13 cellular contexts compared by ENCODE assay signal in the genomic region with DNA sequence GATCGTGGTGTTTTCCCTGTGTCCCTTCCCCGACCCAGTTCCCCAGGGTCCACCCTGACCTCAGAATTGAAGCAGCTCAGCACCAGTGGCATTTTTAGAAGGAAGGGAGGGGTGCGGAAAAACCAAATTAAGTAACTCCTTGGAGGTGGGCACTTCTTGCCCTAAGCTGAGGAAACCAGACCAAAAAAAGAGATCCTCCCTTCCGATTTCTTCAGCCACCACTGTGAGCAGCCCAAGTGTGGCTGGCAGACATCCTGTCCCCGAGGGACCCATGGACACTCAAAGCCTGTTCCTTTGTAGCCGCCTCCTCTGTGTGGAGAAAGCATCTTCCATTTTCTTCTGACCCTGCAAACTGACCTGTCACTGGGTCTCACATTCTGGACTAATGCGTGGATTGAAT. TPM values are rescaled to one million over a fixed set of nuclear protein-coding genes. Genes with fewer than 3 reads are reported as not detected.
A peak's percentile ranks its signal among the peaks of the same experiment; 100 is the strongest.
DNase-seq lines count a peak whose midpoint lies in the region; ATAC-seq, FAIRE-seq and TF ChIP-seq lines count a peak whose summit lies in the region.
"Had no signal": no experiment of that assay in that cellular context is flagged by ENCODE, and none has a peak within 500 bp of the region (broad histone marks: within the 10 kb centered on the region; RNA-seq: fewer than 3 reads in every experiment).

No MANE protein-coding gene starts in this region.

- H3K4me3 ChIP-seq in GM23338 (no peak overlapping the region), adrenal gland (no peak overlapping the region), keratinocyte (ENCODE audit: control insufficient read depth in 2 of 3, extremely low read depth in 1 of 3, insufficient read depth in 2 of 3, low read depth in 1 of 3, low read length in 3 of 3) (no peak overlapping the region), smooth muscle cell (no peak overlapping the region)

- H3K27me3 ChIP-seq in GM23338 (ENCODE audit: insufficient read depth) (no peaks in the 10 kb centered on the region), adrenal gland (no peaks in the 10 kb centered on the region), keratinocyte (ENCODE audit: control insufficient read depth, extremely low read depth, insufficient read depth, low read length) (no peaks in the 10 kb centered on the region), smooth muscle cell (ENCODE audit: low read depth) (no peaks in the 10 kb centered on the region)

- no peak for TF ChIP-seq POLR2A in adrenal gland (IDR thresholded peaks at IDR 0.05)

- H3K9me3 ChIP-seq in adrenal gland (replicated peaks in 1 of 3) (no peaks in the 10 kb centered on the region), keratinocyte (ENCODE audit: control insufficient read depth, low read depth, low read length) (no peaks in the 10 kb centered on the region), smooth muscle cell (replicated peaks; ENCODE audit: low read depth) (no peaks in the 10 kb centered on the region)

- H3K4me1 ChIP-seq in GM23338 (ENCODE audit: insufficient read depth) (peaks cover 48% of the 10 kb centered on the region), adrenal gland (replicated peaks in 1 of 2) (peaks cover 28 to 71% of the 10 kb centered on the region in 2 donors), keratinocyte (ENCODE audit: control insufficient read depth, extremely low read depth, insufficient read depth, low read length) (peaks cover 53% of the 10 kb centered on the region), smooth muscle cell (ENCODE audit: low read depth) (peaks cover 53% of the 10 kb centered on the region)
- H3K4me1 ChIP-seq: parathyroid adenoma had no signal

- peaks cover 3% of the 10 kb centered on the region; the same call in 1 of the 3 replicates for H3K36me3 Mint-ChIP-seq in GM23338 (ENCODE audit: low read depth)
- no peaks in the 10 kb centered on the region for H3K36me3 Mint-ChIP-seq in activated naive CD8-positive, alpha-beta T cell treated with anti-CD3 and anti-CD28 coated beads, Interleukin-2, amount 50 U/mL, for 24 hours (ENCODE audit: low read depth)

- ATAC-seq in GM23338 (no peak), GM18511 (IDR thresholded peaks at IDR 0.05; ENCODE audit: unreplicated experiment) (no peak), HG03175 (IDR thresholded peaks at IDR 0.05; ENCODE audit: unreplicated experiment) (no peak)
- ATAC-seq in activated naive CD8-positive, alpha-beta T cell treated with anti-CD3 and anti-CD28 coated beads, Interleukin-2, amount 50 U/mL, for 24 hours = no peak

- H4K20me1 ChIP-seq in GM23338 (replicated peaks; ENCODE audit: insufficient read depth) (no peaks in the 10 kb centered on the region), keratinocyte (ENCODE audit: control insufficient read depth, extremely low read depth, insufficient read depth, low read length) (no peaks in the 10 kb centered on the region), smooth muscle cell (ENCODE audit: low read depth) (peaks cover 60% of the 10 kb centered on the region)

- H3K9me1 ChIP-seq in keratinocyte (ENCODE audit: control insufficient read depth, extremely low read depth, insufficient read depth, low read length) = no peaks in the 10 kb centered on the region

- H3K27ac ChIP-seq in GM23338 (ENCODE audit: low read depth) = 0 out of 2 replicates have a peak overlapping the region, but pooled peaks have one; percentile 74
- peak overlapping the region in 3 of 5 donors; percentile 41 to 56 (median 42) for H3K27ac ChIP-seq in adrenal gland
- H3K27ac ChIP-seq in keratinocyte (ENCODE audit: control insufficient read depth, insufficient read depth, low read length) = no peak overlapping the region
- peak overlapping the region; percentile 66 for H3K27ac ChIP-seq in smooth muscle cell (ENCODE audit: low read depth)
- H3K27ac ChIP-seq: KMS-11, parathyroid adenoma had no signal

- no peaks in the 10 kb centered on the region for H3K9me3 Mint-ChIP-seq in GM23338
- no peaks in the 10 kb centered on the region for H3K9me3 Mint-ChIP-seq in activated naive CD8-positive, alpha-beta T cell treated with anti-CD3 and anti-CD28 coated beads, Interleukin-2, amount 50 U/mL, for 24 hours

- peak; percentile 41 for FAIRE-seq in keratinocyte (lab: Jason Lieb, UNC)
- FAIRE-seq: frontal cortex, GM12892 had no signal

- H3K4me2 ChIP-seq in GM23338 (0 out of 2 replicates have a peak overlapping the region, but pooled peaks have one; percentile 32), keratinocyte (ENCODE audit: control insufficient read depth, extremely low read depth, insufficient read depth, low read depth, low read length) (no peak overlapping the region), smooth muscle cell (peak overlapping the region; percentile 39)
- H3K4me2 ChIP-seq: KMS-11 had no signal

- H3K27me3 Mint-ChIP-seq in GM23338 (ENCODE audit: insufficient read depth, low read depth, poor library complexity) = peaks cover 8% of the 10 kb centered on the region
- peaks cover 5% of the 10 kb centered on the region for H3K27me3 Mint-ChIP-seq in activated naive CD8-positive, alpha-beta T cell treated with anti-CD3 and anti-CD28 coated beads, Interleukin-2, amount 50 U/mL, for 24 hours

- peaks cover 71% of the 10 kb centered on the region for H3K4me1 Mint-ChIP-seq in GM23338
- no peaks in the 10 kb centered on the region for H3K4me1 Mint-ChIP-seq in activated naive CD8-positive, alpha-beta T cell treated with anti-CD3 and anti-CD28 coated beads, Interleukin-2, amount 50 U/mL, for 24 hours

- H3K4me3 Mint-ChIP-seq in GM23338 = no peak overlapping the region
- no peak overlapping the region for H3K4me3 Mint-ChIP-seq in activated naive CD8-positive, alpha-beta T cell treated with anti-CD3 and anti-CD28 coated beads, Interleukin-2, amount 50 U/mL, for 24 hours

- H3F3A ChIP-seq in GM23338 (replicated peaks; ENCODE audit: low read depth) (no peaks in the 10 kb centered on the region), smooth muscle cell (ENCODE audit: low read depth) (peaks cover 17% of the 10 kb centered on the region)

- WGBS in adrenal gland, 4 donors = 73 to 83% (median 77%) methylated on average over 7 of the region's 7 CpGs
- 79% methylated on average over 7 of the region's 7 CpGs for WGBS in smooth muscle cell (ENCODE audit: low lambda C conversion rate)

- no peaks in the 10 kb centered on the region for H3K9me2 ChIP-seq in GM23338 (ENCODE audit: insufficient read depth)

- H3K27ac Mint-ChIP-seq in GM23338 = peak overlapping the region; percentile 79
- H3K27ac Mint-ChIP-seq in activated naive CD8-positive, alpha-beta T cell treated with anti-CD3 and anti-CD28 coated beads, Interleukin-2, amount 50 U/mL, for 24 hours = no peak overlapping the region

- intact Hi-C loops in adrenal gland (cut with DNase I) = no loop called here

- H2AFZ ChIP-seq in GM23338 = no peak overlapping the region
- no peak overlapping the region for H2AFZ ChIP-seq in keratinocyte (ENCODE audit: control insufficient read depth, low read length)
- no peak overlapping the region for H2AFZ ChIP-seq in smooth muscle cell (ENCODE audit: low read depth)
- H2AFZ ChIP-seq: parathyroid adenoma had no signal

- dilution Hi-C loops in keratinocyte (cut with MboI; ENCODE audit: extremely low pct_ligation_motif_present, low sequenced_read_pairs) = no loop called here

- no peak overlapping the region for H3K9ac ChIP-seq in keratinocyte (ENCODE audit: control insufficient read depth, extremely low read depth, insufficient read depth, low read length)
- H3K9ac ChIP-seq in smooth muscle cell (ENCODE audit: low read depth) = no peak overlapping the region
- H3K9ac ChIP-seq: KMS-11, parathyroid adenoma had no signal

- TF ChIP-seq CTCF in GM23338 (conservative IDR thresholded peaks at IDR 0.05; ENCODE audit: low read depth in 2 of 2) = no peak
- TF ChIP-seq CTCF in adrenal gland (IDR thresholded peaks at IDR 0.05) = no peak
- no peak for TF ChIP-seq CTCF in keratinocyte (optimal IDR thresholded peaks at IDR 0.05 in 1 of 3, IDR thresholded peaks at IDR 0.05 in 1 of 3, conservative IDR thresholded peaks at IDR 0.05 in 1 of 3; ENCODE audit: extremely low read depth in 1 of 3, insufficient read depth in 2 of 3, low read length in 3 of 3)
- no peak for TF ChIP-seq CTCF in smooth muscle cell (IDR thresholded peaks at IDR 0.05; ENCODE audit: borderline replicate concordance, insufficient read depth, poor library complexity, severe bottlenecking)

- DNase-seq in GM23338 (ENCODE audit: low spot score) (no peak), adrenal gland (no peak), keratinocyte (ENCODE audit: low read depth, low spot score) (no peak), smooth muscle cell (lab: John Stamatoyannopoulos, UW; ENCODE audit: unreplicated experiment) (no peak), kidney tubule cell (ENCODE audit: low spot score) (no peak)
- no peak for DNase-seq in activated naive CD8-positive, alpha-beta T cell treated with anti-CD3 and anti-CD28 coated beads, Interleukin-2, amount 50 U/mL, for 24 hours
- DNase-seq: Calu3 had no signal

- H3K79me2 ChIP-seq in GM23338 (replicated peaks; ENCODE audit: insufficient read depth) (peaks cover 72% of the 10 kb centered on the region), keratinocyte (ENCODE audit: control insufficient read depth, insufficient read depth, low read length) (peaks cover 81% of the 10 kb centered on the region), smooth muscle cell (ENCODE audit: low read depth) (peaks cover 81% of the 10 kb centered on the region)
- H3K79me2 ChIP-seq: parathyroid adenoma had no signal

- H3K36me3 ChIP-seq in GM23338 (ENCODE audit: insufficient read depth) = no peaks in the 10 kb centered on the region
- no peaks in the 10 kb centered on the region for H3K36me3 ChIP-seq in adrenal gland (replicated peaks in 1 of 2)
- peaks cover 4 to 16% of the 10 kb centered on the region in 2 experiments for H3K36me3 ChIP-seq in keratinocyte (ENCODE audit: control insufficient read depth in 2 of 2, extremely low read depth in 1 of 2, insufficient read depth in 2 of 2, low read length in 2 of 2)
- no peaks in the 10 kb centered on the region for H3K36me3 ChIP-seq in smooth muscle cell (ENCODE audit: low read depth)

RNA-seq across cellular contexts. Expression of a gene that starts 31.3 kb away (rescaled TPM):
- total RNA-seq in GM23338 (2014; rRNA removed; shearing (Covaris generic)) = 35.2 and 41.0 TPM in 2 replicates
- polyA plus RNA-seq in GM23338 (2016; fragmentation: Nextera tagmentation; extraction: Ambion mirVana) (5.1 and 5.6 TPM in 2 replicates), adrenal gland (10 to 100 TPM; 10.1 to 13.9 (median 11.2) TPM), keratinocyte (18.3 to 29.8 TPM (median 19.7 TPM) in 3 replicates), smooth muscle cell (40.9 and 41.2 TPM in 2 replicates)
- total RNA-seq in adrenal gland (10 to 100 TPM; 23.6 to 57.2 (median 50.4) TPM), smooth muscle cell (58.4 and 66.6 TPM in 2 replicates)
- polyA plus RNA-seq in keratinocyte (2011; ENCODE audit: low read depth) = 2.7 TPM
- polyA plus RNA-seq in keratinocyte (2011; cell fraction: cytosol; rRNA removed) = 11.1 and 14.7 TPM in 2 replicates
- 65.2 and 75.4 TPM in 2 replicates for polyA plus RNA-seq in keratinocyte (2011; cell fraction: nucleus; rRNA removed)
- polyA plus RNA-seq in keratinocyte (2012; ENCODE audit: low replicate concordance) = 11.5 and 45.7 TPM in 2 replicates
- polyA minus RNA-seq in keratinocyte = 47.6 to 153 TPM (median 54.8 TPM) in 3 replicates
- polyA minus RNA-seq in keratinocyte (2011; cell fraction: cytosol; rRNA and poly(A)+ RNA removed) = 39.5 TPM
- 101 and 135 TPM in 2 replicates for polyA minus RNA-seq in keratinocyte (2011; cell fraction: nucleus; rRNA and poly(A)+ RNA removed)
